Comparison of ENCODE assay signal across 8 cellular contexts in genomic region chr3:32816439-32817194, GRCh38. TPM values are rescaled to one million over a fixed set of nuclear protein-coding genes. Genes with fewer than 3 reads are reported as not detected.
DNase-seq lines count a peak whose midpoint lies in the region; ATAC-seq and TF ChIP-seq lines count a peak whose summit lies in the region.

No MANE protein-coding gene starts in this region.

- peak overlapping the region; percentile 80 for H3K4me3 Mint-ChIP-seq in osteocyte (ENCODE audit: unreplicated experiment)

- H3K27me3 Mint-ChIP-seq in osteocyte (ENCODE audit: unreplicated experiment), result peaks cover 66% of the 10 kb centered on the region

- peaks cover 22% of the 10 kb centered on the region for H3K4me1 Mint-ChIP-seq in osteocyte (ENCODE audit: unreplicated experiment)

- ATAC-seq in GM21367 (IDR thresholded peaks at IDR 0.05; ENCODE audit: unreplicated experiment), result no peak

- no peak overlapping the region for H3K27ac Mint-ChIP-seq in osteocyte (ENCODE audit: unreplicated experiment)

- peak overlapping the region; percentile 17; the same call in 1 of the 2 replicates for H3K4me3 ChIP-seq in GM12865 (ENCODE audit: low read depth, low read length)
- peak overlapping the region; percentile 0; the same call in 1 of the 2 replicates for H3K4me3 ChIP-seq in WI38 (ENCODE audit: low read depth, low read length)
- peak overlapping the region; percentile 41 for H3K4me3 ChIP-seq in fibroblast of the aortic adventitia (ENCODE audit: low read depth, low read length)

- peaks cover 6% of the 10 kb centered on the region for H3K36me3 Mint-ChIP-seq in osteocyte (ENCODE audit: unreplicated experiment)

- no peaks in the 10 kb centered on the region for H3K9me3 Mint-ChIP-seq in osteocyte (ENCODE audit: unreplicated experiment)

- TF ChIP-seq CTCF in GM12865 (IDR thresholded peaks at IDR 0.05; ENCODE audit: insufficient read depth, low read depth, low read length, missing control alignments), result no peak
- no peak for TF ChIP-seq CTCF in WI38 (IDR thresholded peaks at IDR 0.05; ENCODE audit: low read depth, low read length)
- no peak for TF ChIP-seq CTCF in fibroblast of the aortic adventitia (IDR thresholded peaks at IDR 0.05; ENCODE audit: insufficient read depth, low read length)
- no peak for TF ChIP-seq CTCF in osteocyte (IDR thresholded peaks at IDR 0.05)

- DNase-seq in 8988T (peak; percentile 70), GM12865 (ENCODE audit: low read depth) (no peak), fibroblast of the aortic adventitia (ENCODE audit: low read depth) (peak; percentile 11), osteocyte (ENCODE audit: extremely low spot score, unreplicated experiment) (no peak), NCI-H1436 treated with DMSO at 0.1 percent for 48 hours (lab: John Stamatoyannopoulos, UW) (no peak), occipital lobe (lab: John Stamatoyannopoulos, UW) (no peak)

RNA-seq across cellular contexts. Expression of gene TRIM71, which starts 1.2 kb away (rescaled TPM):
- total RNA-seq in fibroblast of the aortic adventitia (ENCODE audit: low replicate concordance) (not detected in 2 replicates), osteocyte (0.05 TPM in 1 of 2 replicates, not detected in the other), occipital lobe (2.5 TPM)

Comparison
In these comparisons a context has a peak if more than half of its experiments do, and no peak if none do; other contexts are left out.
1. DNase-seq: peak in 8988T (single experiment) and fibroblast of the aortic adventitia (single experiment); none in GM12865 (single experiment), osteocyte (single experiment), NCI-H1436 treated with DMSO at 0.1 percent for 48 hours (single experiment) and occipital lobe (single experiment).
2. Peak in every context shown above with its lines, with median percentiles within 50 percentile points of each other: H3K4me3 ChIP-seq.